In the genomic region with DNA sequence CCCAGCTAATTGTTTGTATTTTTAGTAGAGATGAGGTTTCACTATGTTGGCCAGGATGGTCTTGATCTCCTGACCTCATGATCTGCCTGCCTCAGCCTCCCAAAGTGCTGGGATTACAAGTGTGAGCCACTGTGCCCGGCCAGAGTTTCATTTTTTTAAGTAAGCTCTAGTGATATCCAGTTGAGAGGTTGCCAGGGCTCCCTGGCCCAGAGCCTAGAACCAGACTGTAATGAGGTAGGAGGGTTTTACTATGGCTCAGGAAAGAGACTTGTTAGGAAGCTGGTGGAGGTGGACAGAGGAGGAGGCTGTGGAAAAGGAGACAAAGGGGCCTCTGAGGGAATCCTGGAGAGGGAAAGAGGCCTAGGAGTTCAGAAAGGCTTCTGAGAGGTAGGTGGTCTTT, we compare ENCODE assay signal across 7 cellular contexts.
DNase-seq lines count a peak whose midpoint lies in the region; ATAC-seq, FAIRE-seq and TF ChIP-seq lines count a peak whose summit lies in the region.
"Not testable (repeated sequence)": the region's sequence is repeated elsewhere in the genome, so short reads cannot be mapped to it uniquely, and the experiment has no call there.

No MANE protein-coding gene starts in this region.

- H3K27me3 ChIP-seq in astrocyte (ENCODE audit: insufficient read depth, low read length): not testable (repeated sequence)

- not testable (repeated sequence) for H3K79me2 ChIP-seq in astrocyte (ENCODE audit: insufficient read depth, low read length)

- H3K27ac Mint-ChIP-seq in astrocyte (ENCODE audit: unreplicated experiment): not testable (repeated sequence)

- ATAC-seq in esophagus mucosa: peak; percentile 13
- ATAC-seq in left cardiac atrium: peak; percentile 66 to 81

- not testable (repeated sequence) for H3K36me3 Mint-ChIP-seq in astrocyte (ENCODE audit: low read depth, unreplicated experiment)

- H3K9me3 Mint-ChIP-seq in astrocyte (ENCODE audit: unreplicated experiment): not testable (repeated sequence)

- FAIRE-seq in astrocyte (lab: Jason Lieb, UNC): not testable (repeated sequence)

- not testable (repeated sequence) for H3K9me3 ChIP-seq in astrocyte (ENCODE audit: insufficient read depth, low read depth, low read length)

- DNase-seq in DMS 273 (lab: John Stamatoyannopoulos, UW; ENCODE audit: unreplicated experiment) (peak; percentile 68), LNCaP clone FGC (ENCODE audit: low read depth) (peak; percentile 50), astrocyte (ENCODE audit: low read depth) (peak; percentile 71), left cardiac atrium (peak; percentile 60), middle frontal gyrus (ENCODE audit: extremely low spot score, low spot score) (peak; percentile 28), renal cortical epithelial cell (ENCODE audit: low read depth) (peak; percentile 68)

- H3K4me1 ChIP-seq in astrocyte (ENCODE audit: insufficient read depth, low read length): not testable (repeated sequence)

- not testable (repeated sequence) for H3K27me3 Mint-ChIP-seq in astrocyte (ENCODE audit: low read depth, unreplicated experiment)

- not testable (repeated sequence) for H3K27ac ChIP-seq in astrocyte (ENCODE audit: low read depth, low read length)

- not testable (repeated sequence) for H3K9ac ChIP-seq in astrocyte (ENCODE audit: low read length)

- not testable (repeated sequence) for H3K4me2 ChIP-seq in astrocyte (ENCODE audit: low read length)

- H3K4me1 Mint-ChIP-seq in astrocyte (ENCODE audit: low read depth, unreplicated experiment): not testable (repeated sequence)

- intact Hi-C loops in left cardiac atrium (cut with DNase I): loop anchor here in 1 of 2 donors (10.0 kb wide), 1 partner anchor 754 kb away; no protein-coding TSS in a partner anchor

- H3K36me3 ChIP-seq in astrocyte (ENCODE audit: insufficient read depth, low read length): not testable (repeated sequence)

- not testable (repeated sequence) for H3K4me3 Mint-ChIP-seq in astrocyte (ENCODE audit: unreplicated experiment)

- not testable (repeated sequence) for H3K4me3 ChIP-seq in LNCaP clone FGC (ENCODE audit: low read depth, low read length); astrocyte (ENCODE audit: insufficient read depth, low read depth, low read length)

- not testable (repeated sequence) for H2AFZ ChIP-seq in astrocyte (ENCODE audit: low read depth, low read length)

- not testable (repeated sequence) for H4K20me1 ChIP-seq in astrocyte (ENCODE audit: insufficient read depth, low read length)

- TF ChIP-seq CTCF in LNCaP clone FGC (IDR thresholded peaks at IDR 0.05; ENCODE audit: control insufficient read depth, extremely low read depth, insufficient read depth); astrocyte (IDR thresholded peaks at IDR 0.05; ENCODE audit: insufficient read depth, low read depth, low read length): not testable (repeated sequence)
